In the genomic region with DNA sequence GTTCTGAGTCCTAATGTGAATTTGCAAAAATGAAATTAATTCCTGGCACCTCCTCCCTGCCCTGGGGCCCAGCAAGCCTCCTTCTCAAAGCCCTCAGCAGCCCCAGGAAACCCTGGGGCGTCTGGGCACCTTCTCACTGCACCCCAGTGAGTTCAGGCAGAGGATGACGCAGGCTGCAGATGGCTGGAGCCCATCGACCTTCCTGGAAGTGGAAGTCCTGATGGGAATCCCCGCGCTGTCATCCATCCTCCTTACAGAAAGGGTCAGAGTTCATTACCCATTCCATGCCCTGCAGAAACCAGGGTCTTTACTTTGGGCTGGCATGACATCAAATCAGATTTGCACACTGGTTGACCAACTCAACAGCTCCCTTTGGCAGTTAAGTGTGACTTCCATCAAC, we compare ENCODE assay signal across 27 cellular contexts. TPM values are rescaled to one million over a fixed set of nuclear protein-coding genes. Genes with fewer than 3 reads are reported as not detected.
"Had no signal": no experiment of that assay in that cellular context is flagged by ENCODE, and none has a peak within 500 bp of the region (broad histone marks: within the 10 kb centered on the region; RNA-seq: fewer than 3 reads in every experiment).

No MANE protein-coding gene starts in this region.

- H3K36me3 ChIP-seq: adrenal gland, Peyer's patch, SJSA1 had no signal

- H3K27me3 ChIP-seq: adrenal gland, Peyer's patch had no signal

- H3K4me1 ChIP-seq: adrenal gland, Peyer's patch, SJSA1 had no signal

- H3K9me3 ChIP-seq: adrenal gland, Peyer's patch, SJSA1, SK-N-SH had no signal

- ATAC-seq: activated CD8-positive, alpha-beta T cell treated with anti-CD3 and anti-CD28 coated beads for 36 hours; activated naive CD4-positive, alpha-beta T cell treated with anti-CD3 and anti-CD28 coated beads, Interleukin-2, amount 50 U/mL, for 72 hours; activated T-cell treated with anti-CD3 and anti-CD28 coated beads, Interleukin-2, amount 50 U/mL, for 72 hours; activated T-helper 17 cell treated with anti-CD3 and anti-CD28 coated beads, Interleukin-2, amount 50 U/mL, for 72 hours; PC-3 had no signal

- DNase-seq: activated CD4-positive, alpha-beta T cell treated with anti-CD3 and anti-CD28 coated beads, Interleukin-2, amount 10 ng/mL, durations not matched to agents 24 days and 14 days; activated CD4-positive, alpha-beta T cell treated with anti-CD3 and anti-CD28 coated beads, Interleukin-2, amount 50 U/mL, for 4 hours; activated CD8-positive, alpha-beta T cell treated with anti-CD3 and anti-CD28 coated beads for 36 hours; activated naive CD4-positive, alpha-beta T cell treated with Interleukin-2 at 50 U/mL for 16 hours; activated T-cell treated with anti-CD3 and anti-CD28 coated beads, Interleukin-2, amount 50 U/mL, for 1 hour; activated T-cell treated with anti-CD3 and anti-CD28 coated beads, Interleukin-2, amount 50 U/mL, for 72 hours; adrenal gland; central memory CD4-positive, alpha-beta T cell; Karpas-422; KBM-7; MM.1S; MV-4-11; NCI-H1092; NCI-H1417 treated with DMSO at 0.1 percent for 48 hours; NCI-H187 treated with DMSO at 0.1 percent for 48 hours; NCI-H2081 treated with DMSO at 0.1 percent for 48 hours; NCI-H510A; NCI-H526; NCI-H748 treated with DMSO at 0.1 percent for 48 hours; NK-92 treated with Interleukin-12 subunit alpha and Interleukin-12 subunit beta, amount 100 ng/mL, for 24 hours; PC-3; SHP77 treated with DMSO at 0.1 percent for 48 hours; SK-N-SH had no signal

- H3K4me3 ChIP-seq: adrenal gland, Peyer's patch, SJSA1 had no signal

- H3K27ac ChIP-seq: adrenal gland, Peyer's patch, SJSA1 had no signal

RNA-seq across cellular contexts. Expression of a gene that starts 31.6 kb away (rescaled TPM):
- total RNA-seq: activated CD4-positive, alpha-beta T cell treated with anti-CD3 and anti-CD28 coated beads, Interleukin-2, amount 10 ng/mL, durations not matched to agents 24 days and 14 days had no signal
